Comparison of ENCODE assay signal across 8 cellular contexts in the genomic region with DNA sequence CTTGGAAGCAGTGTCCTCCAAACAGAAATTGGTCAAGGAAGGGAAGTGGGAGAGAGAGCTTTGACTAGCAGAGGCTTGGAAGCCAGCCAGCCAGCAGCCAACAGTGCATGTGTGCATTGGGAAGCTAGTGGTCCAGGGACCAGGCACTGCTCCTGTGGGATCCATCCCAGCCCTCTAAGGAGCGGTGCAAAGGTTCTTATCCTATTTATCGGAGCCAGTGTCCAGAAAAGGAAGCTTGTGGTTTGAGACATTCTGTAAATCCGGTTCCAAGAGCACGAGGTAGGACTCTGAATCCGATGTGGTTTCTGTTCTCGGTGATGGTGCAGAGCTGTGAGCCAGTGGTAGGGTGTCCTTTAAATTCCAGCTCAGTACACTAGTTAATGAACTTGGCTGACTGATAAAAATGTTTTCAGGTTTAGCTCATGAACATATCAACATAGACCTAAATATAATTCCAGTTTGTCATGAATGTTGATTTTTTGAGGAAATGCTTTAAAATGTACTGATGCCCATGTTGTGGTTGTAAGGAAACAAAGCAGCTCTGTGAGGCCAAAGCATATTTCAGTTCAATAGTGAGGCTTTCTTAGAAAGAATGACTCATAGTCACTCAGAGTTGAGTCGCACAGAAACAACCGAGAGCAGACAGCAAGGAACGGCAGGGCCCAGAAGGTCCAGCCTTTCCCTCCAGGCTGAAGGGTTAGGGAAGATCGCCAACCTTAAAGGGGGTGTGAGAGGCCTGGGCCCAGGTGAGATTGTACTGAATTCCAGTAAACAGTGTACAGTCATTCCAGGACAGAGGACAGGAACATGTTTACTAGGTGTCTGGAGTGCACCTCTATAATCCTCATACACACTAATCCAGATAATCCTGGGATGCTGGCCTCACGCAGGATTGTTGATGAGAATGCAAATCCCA. TPM values are rescaled to one million over a fixed set of nuclear protein-coding genes. Genes with fewer than 3 reads are reported as not detected.
DNase-seq lines count a peak whose midpoint lies in the region; ATAC-seq and TF ChIP-seq lines count a peak whose summit lies in the region.

No MANE protein-coding gene starts in this region.

- in situ Hi-C loops in brain microvascular endothelial cell (cut with HindIII; ENCODE audit: low pct_ligation_motif_present, low sequenced_read_pairs) = no loop called here

- TF ChIP-seq CTCF in AG04450 (IDR thresholded peaks at IDR 0.05; ENCODE audit: low read depth, low read length) (no peak), brain microvascular endothelial cell (IDR thresholded peaks at IDR 0.05; ENCODE audit: low read depth, low read length, missing control alignments) (no peak)

- peak overlapping the region; percentile 45 for H3K4me3 ChIP-seq in AG04450 (ENCODE audit: low read depth, low read length)
- no peak overlapping the region for H3K4me3 ChIP-seq in brain microvascular endothelial cell (ENCODE audit: low read depth, low read length)

- POLR2A ChIA-PET in AG04450 (lab: Yijun Ruan, JAX) = interaction anchor here (0.6 to 1.7 kb wide), 7 partner anchors 12 to 436 kb away, joined by 3 to 5 read pairs (median 4); partner anchors contain the start of genes GPI and KCTD15

- peak overlapping the region; percentile 85 for H3K27ac ChIP-seq in AG04450 (ENCODE audit: low read depth, low read length)
- H3K27ac ChIP-seq in brain microvascular endothelial cell = peak overlapping the region; percentile 84

- no peaks in the 10 kb centered on the region for H3K9me3 ChIP-seq in AG04450 (ENCODE audit: control insufficient read depth, insufficient read depth, low read length)

- ATAC-seq in GM18907 (IDR thresholded peaks at IDR 0.05; ENCODE audit: unreplicated experiment) = peak; percentile 47

- H3K27me3 ChIP-seq in AG04450 (ENCODE audit: control insufficient read depth, insufficient read depth, low read length) (no peaks in the 10 kb centered on the region), brain microvascular endothelial cell (replicated peaks) (no peaks in the 10 kb centered on the region)

- peaks cover 18% of the 10 kb centered on the region for H3K36me3 ChIP-seq in brain microvascular endothelial cell (replicated peaks)

- CTCF ChIA-PET in AG04450 (lab: Charles Lee) = interaction anchor here (0.6 to 3.4 kb wide), 10 partner anchors 9 to 114 kb away, joined by 3 to 23 read pairs (median 5); no protein-coding TSS in a partner anchor

- peak; percentile 74 for DNase-seq in AG04450 (ENCODE audit: low read depth, low spot score)
- peak; percentile 25 for DNase-seq in NCI-H69 (lab: John Stamatoyannopoulos, UW)
- peak; percentile 92 for DNase-seq in brain microvascular endothelial cell
- peak; percentile 87 for DNase-seq in kidney glomerular epithelial cell (lab: John Stamatoyannopoulos, UW)
- DNase-seq in stromal cell of bone marrow (ENCODE audit: low read depth) = peak; percentile 93
- no peak for DNase-seq in NCI-H1436 (lab: John Stamatoyannopoulos, UW)
- no peak for DNase-seq in NCI-H526 treated with DMSO at 0.1 percent for 48 hours (lab: John Stamatoyannopoulos, UW)

RNA-seq across cellular contexts. Expression of gene GARRE1, which starts 21.5 kb away (rescaled TPM):
- polyA plus RNA-seq in AG04450 (2011; rRNA removed) = 16.8 and 17.6 TPM in 2 replicates
- 19.3 and 22.5 TPM in 2 replicates for polyA minus RNA-seq in AG04450 (2011; rRNA and poly(A)+ RNA removed)

Comparison
In these comparisons a context has a peak if more than half of its experiments do, and no peak if none do; other contexts are left out.
1. DNase-seq: peak in AG04450 (single experiment), NCI-H69 (single experiment), brain microvascular endothelial cell (single experiment), kidney glomerular epithelial cell (single experiment) and stromal cell of bone marrow (single experiment); none in NCI-H1436 (single experiment) and NCI-H526 treated with DMSO at 0.1 percent for 48 hours (single experiment).